Comparison of ENCODE assay signal across 13 cellular contexts in the genomic region with DNA sequence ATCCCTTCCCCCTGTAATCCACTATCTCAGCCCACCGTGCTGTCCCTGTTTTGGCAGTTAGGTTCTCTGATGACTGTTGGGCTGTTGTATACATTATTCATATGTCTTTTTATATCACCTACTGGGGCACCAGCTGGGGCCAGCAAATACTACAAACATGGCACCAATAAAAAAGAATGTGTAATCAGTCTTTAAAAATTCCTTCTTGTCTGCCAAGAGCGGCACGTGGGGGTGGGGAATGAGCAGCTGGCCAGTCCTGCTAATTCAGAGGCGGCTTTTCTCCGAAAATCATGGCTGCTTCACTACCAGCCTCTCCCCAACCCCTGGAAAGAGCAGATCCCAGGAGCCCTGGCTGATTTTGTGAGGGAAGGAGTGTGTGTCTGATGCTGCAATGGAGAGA.
"Had no signal": no experiment of that assay in that cellular context is flagged by ENCODE, and none has a peak within 500 bp of the region (broad histone marks: within the 10 kb centered on the region; RNA-seq: fewer than 3 reads in every experiment).

No MANE protein-coding gene starts in this region.

- H3K36me3 ChIP-seq: sigmoid colon had no signal

- H3K27ac ChIP-seq: sigmoid colon had no signal

- H3K27me3 ChIP-seq: sigmoid colon had no signal

- H3K4me3 ChIP-seq: sigmoid colon had no signal

- DNase-seq: activated B cell treated with CpG ODN at 0.5 μM for 24 hours; activated CD4-positive, alpha-beta T cell treated with anti-CD3 and anti-CD28 coated beads, Interleukin-2, amount 10 ng/mL, durations not matched to agents 24 days and 14 days; activated CD8-positive, alpha-beta memory T cell treated with anti-CD3 and anti-CD28 coated beads for 24 hours; activated naive CD4-positive, alpha-beta T cell treated with anti-CD3 and anti-CD28 coated beads for 36 hours; central memory CD4-positive, alpha-beta T cell; cortex of kidney; effector memory CD8-positive, alpha-beta T cell; immature natural killer cell; natural killer cell; sigmoid colon; stimulated activated CD4-positive, alpha-beta T cell treated with anti-CD3 and anti-CD28 coated beads, Interleukin-12 subunit alpha, Interleukin-12 subunit beta, amount 100 ng/mL, for 4 hours; stimulated activated naive CD8-positive, alpha-beta T cell treated with anti-CD3 and anti-CD28 coated beads, Interleukin-15, Interleukin-2, amounts not matched to agents 100 U/mL and 50 U/mL, for 24 hours; T-helper 17 cell had no signal

- ATAC-seq: effector memory CD8-positive, alpha-beta T cell; natural killer cell; stimulated activated naive CD8-positive, alpha-beta T cell treated with anti-CD3 and anti-CD28 coated beads, Interleukin-15, Interleukin-2, amounts not matched to agents 100 U/mL and 50 U/mL, for 24 hours; T-helper 17 cell had no signal
